In genomic region chr10:104231784-104232612, GRCh38 we compare ENCODE assay signal across 1 cellular context.
A peak's percentile ranks its signal among the peaks of the same experiment; 100 is the strongest.
TF ChIP-seq lines count a peak whose summit lies in the region.

Gene CFAP43, minus strand, starts transcription at chr10:104232364. Its CDS starts 118 bp downstream, at chr10:104232246.

TF ChIP-seq in HepG2, 621 proteins besides CTCF, POLR2A, EP300 and RAD21 (continued from another document and continues in another):
- TF ChIP-seq, protein P1, sequence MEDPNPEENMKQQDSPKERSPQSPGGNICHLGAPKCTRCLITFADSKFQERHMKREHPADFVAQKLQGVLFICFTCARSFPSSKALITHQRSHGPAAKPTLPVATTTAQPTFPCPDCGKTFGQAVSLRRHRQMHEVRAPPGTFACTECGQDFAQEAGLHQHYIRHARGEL (CRISPR knock-in tag; IDR thresholded peaks at IDR 0.05): no peak
- TF ChIP-seq E2F2 (CRISPR knock-in tag; IDR thresholded peaks at IDR 0.05; ENCODE audit: borderline replicate concordance) (peak; percentile 24; the same call in 1 of the 2 replicates), TRIM24 (CRISPR knock-in tag; IDR thresholded peaks at IDR 0.05) (no peak), ZNF121 (CRISPR knock-in tag; IDR thresholded peaks at IDR 0.05) (no peak), ONECUT2 (CRISPR knock-in tag; IDR thresholded peaks at IDR 0.05) (no peak), CCDC6 (CRISPR knock-in tag; IDR thresholded peaks at IDR 0.05) (0 out of 2 replicates have a peak, but pooled peaks have one; percentile 4), NFRKB (IDR thresholded peaks at IDR 0.05) (no peak), NAIF1 (CRISPR knock-in tag; IDR thresholded peaks at IDR 0.05; ENCODE audit: borderline replicate concordance) (no peak), U2AF1 (optimal IDR thresholded peaks at IDR 0.05; ENCODE audit: low read depth, low read length) (no peak), ZFP82 (CRISPR knock-in tag; IDR thresholded peaks at IDR 0.05; ENCODE audit: borderline replicate concordance) (peak; percentile 52; the same call in 1 of the 2 replicates), NCOA2 (CRISPR knock-in tag; IDR thresholded peaks at IDR 0.05) (0 out of 2 replicates have a peak, but pooled peaks have one; percentile 15), ZNF800 (CRISPR knock-in tag; IDR thresholded peaks at IDR 0.05) (no peak), AHR (CRISPR knock-in tag; IDR thresholded peaks at IDR 0.05) (peak; percentile 69; the same call in 1 of the 2 replicates), ZNF562 (CRISPR knock-in tag; IDR thresholded peaks at IDR 0.05; ENCODE audit: borderline replicate concordance) (no peak), PHF5A (CRISPR knock-in tag; IDR thresholded peaks at IDR 0.05; ENCODE audit: low read depth, unreplicated experiment) (no peak), ZFP36 (IDR thresholded peaks at IDR 0.05; ENCODE audit: borderline replicate concordance, low read depth, low read length, partially characterized antibody) (no peak), ZNF235 (CRISPR knock-in tag; IDR thresholded peaks at IDR 0.05; ENCODE audit: borderline replicate concordance) (peak; percentile 76; the same call in 1 of the 2 replicates), MAZ (IDR thresholded peaks at IDR 0.05; ENCODE audit: borderline replicate concordance, low read depth, low read length) (no peak), MAZ (CRISPR knock-in tag; IDR thresholded peaks at IDR 0.05; ENCODE audit: low read depth) (peak; percentile 83), ZBTB20 (CRISPR knock-in tag; IDR thresholded peaks at IDR 0.05; ENCODE audit: borderline replicate concordance, low read depth) (no peak), PAF1 (CRISPR knock-in tag; IDR thresholded peaks at IDR 0.05) (no peak), TBP (CRISPR knock-in tag; IDR thresholded peaks at IDR 0.05) (no peak), ZNF546 (CRISPR knock-in tag; conservative IDR thresholded peaks at IDR 0.05) (no peak), NKX3-1 (CRISPR knock-in tag; IDR thresholded peaks at IDR 0.05) (no peak), SYNCRIP (IDR thresholded peaks at IDR 0.05; ENCODE audit: insufficient read depth, low read depth, low read length) (no peak), HOXA7 (CRISPR knock-in tag; IDR thresholded peaks at IDR 0.05) (no peak; the same call in 1 of the 2 replicates), USF2 (IDR thresholded peaks at IDR 0.05; ENCODE audit: low read depth, low read length) (no peak), USF2 (CRISPR knock-in tag; IDR thresholded peaks at IDR 0.05; ENCODE audit: borderline replicate concordance) (no peak; the same call in 1 of the 2 replicates), ZNF343 (CRISPR knock-in tag; IDR thresholded peaks at IDR 0.05) (peak; percentile 80; the same call in 1 of the 2 replicates), ZNF335 (CRISPR knock-in tag; IDR thresholded peaks at IDR 0.05) (peak; percentile 71; the same call in 1 of the 2 replicates)
- TF ChIP-seq, protein P2, sequence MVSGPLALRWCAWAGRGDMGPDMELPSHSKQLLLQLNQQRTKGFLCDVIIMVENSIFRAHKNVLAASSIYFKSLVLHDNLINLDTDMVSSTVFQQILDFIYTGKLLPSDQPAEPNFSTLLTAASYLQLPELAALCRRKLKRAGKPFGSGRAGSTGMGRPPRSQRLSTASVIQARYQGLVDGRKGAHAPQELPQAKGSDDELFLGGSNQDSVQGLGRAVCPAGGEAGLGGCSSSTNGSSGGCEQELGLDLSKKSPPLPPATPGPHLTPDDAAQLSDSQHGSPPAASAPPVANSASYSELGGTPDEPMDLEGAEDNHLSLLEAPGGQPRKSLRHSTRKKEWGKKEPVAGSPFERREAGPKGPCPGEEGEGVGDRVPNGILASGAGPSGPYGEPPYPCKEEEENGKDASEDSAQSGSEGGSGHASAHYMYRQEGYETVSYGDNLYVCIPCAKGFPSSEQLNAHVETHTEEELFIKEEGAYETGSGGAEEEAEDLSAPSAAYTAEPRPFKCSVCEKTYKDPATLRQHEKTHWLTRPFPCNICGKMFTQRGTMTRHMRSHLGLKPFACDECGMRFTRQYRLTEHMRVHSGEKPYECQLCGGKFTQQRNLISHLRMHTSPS (CRISPR knock-in tag; IDR thresholded peaks at IDR 0.05; ENCODE audit: low read depth): peak; percentile 48; the same call in 1 of the 2 replicates
- TF ChIP-seq, protein P3, sequence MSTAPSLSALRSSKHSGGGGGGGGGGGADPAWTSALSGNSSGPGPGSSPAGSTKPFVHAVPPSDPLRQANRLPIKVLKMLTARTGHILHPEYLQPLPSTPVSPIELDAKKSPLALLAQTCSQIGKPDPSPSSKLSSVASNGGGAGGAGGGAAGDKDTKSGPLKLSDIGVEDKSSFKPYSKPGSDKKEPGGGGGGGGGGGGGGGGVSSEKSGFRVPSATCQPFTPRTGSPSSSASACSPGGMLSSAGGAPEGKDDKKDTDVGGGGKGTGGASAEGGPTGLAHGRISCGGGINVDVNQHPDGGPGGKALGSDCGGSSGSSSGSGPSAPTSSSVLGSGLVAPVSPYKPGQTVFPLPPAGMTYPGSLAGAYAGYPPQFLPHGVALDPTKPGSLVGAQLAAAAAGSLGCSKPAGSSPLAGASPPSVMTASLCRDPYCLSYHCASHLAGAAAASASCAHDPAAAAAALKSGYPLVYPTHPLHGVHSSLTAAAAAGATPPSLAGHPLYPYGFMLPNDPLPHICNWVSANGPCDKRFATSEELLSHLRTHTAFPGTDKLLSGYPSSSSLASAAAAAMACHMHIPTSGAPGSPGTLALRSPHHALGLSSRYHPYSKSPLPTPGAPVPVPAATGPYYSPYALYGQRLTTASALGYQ (CRISPR knock-in tag; IDR thresholded peaks at IDR 0.05): no peak
- TF ChIP-seq, protein P4, sequence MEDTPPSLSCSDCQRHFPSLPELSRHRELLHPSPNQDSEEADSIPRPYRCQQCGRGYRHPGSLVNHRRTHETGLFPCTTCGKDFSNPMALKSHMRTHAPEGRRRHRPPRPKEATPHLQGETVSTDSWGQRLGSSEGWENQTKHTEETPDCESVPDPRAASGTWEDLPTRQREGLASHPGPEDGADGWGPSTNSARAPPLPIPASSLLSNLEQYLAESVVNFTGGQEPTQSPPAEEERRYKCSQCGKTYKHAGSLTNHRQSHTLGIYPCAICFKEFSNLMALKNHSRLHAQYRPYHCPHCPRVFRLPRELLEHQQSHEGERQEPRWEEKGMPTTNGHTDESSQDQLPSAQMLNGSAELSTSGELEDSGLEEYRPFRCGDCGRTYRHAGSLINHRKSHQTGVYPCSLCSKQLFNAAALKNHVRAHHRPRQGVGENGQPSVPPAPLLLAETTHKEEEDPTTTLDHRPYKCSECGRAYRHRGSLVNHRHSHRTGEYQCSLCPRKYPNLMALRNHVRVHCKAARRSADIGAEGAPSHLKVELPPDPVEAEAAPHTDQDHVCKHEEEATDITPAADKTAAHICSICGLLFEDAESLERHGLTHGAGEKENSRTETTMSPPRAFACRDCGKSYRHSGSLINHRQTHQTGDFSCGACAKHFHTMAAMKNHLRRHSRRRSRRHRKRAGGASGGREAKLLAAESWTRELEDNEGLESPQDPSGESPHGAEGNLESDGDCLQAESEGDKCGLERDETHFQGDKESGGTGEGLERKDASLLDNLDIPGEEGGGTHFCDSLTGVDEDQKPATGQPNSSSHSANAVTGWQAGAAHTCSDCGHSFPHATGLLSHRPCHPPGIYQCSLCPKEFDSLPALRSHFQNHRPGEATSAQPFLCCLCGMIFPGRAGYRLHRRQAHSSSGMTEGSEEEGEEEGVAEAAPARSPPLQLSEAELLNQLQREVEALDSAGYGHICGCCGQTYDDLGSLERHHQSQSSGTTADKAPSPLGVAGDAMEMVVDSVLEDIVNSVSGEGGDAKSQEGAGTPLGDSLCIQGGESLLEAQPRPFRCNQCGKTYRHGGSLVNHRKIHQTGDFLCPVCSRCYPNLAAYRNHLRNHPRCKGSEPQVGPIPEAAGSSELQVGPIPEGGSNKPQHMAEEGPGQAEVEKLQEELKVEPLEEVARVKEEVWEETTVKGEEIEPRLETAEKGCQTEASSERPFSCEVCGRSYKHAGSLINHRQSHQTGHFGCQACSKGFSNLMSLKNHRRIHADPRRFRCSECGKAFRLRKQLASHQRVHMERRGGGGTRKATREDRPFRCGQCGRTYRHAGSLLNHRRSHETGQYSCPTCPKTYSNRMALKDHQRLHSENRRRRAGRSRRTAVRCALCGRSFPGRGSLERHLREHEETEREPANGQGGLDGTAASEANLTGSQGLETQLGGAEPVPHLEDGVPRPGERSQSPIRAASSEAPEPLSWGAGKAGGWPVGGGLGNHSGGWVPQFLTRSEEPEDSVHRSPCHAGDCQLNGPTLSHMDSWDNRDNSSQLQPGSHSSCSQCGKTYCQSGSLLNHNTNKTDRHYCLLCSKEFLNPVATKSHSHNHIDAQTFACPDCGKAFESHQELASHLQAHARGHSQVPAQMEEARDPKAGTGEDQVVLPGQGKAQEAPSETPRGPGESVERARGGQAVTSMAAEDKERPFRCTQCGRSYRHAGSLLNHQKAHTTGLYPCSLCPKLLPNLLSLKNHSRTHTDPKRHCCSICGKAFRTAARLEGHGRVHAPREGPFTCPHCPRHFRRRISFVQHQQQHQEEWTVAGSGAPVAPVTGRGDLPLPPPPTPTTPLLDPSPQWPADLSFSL (CRISPR knock-in tag; IDR thresholded peaks at IDR 0.05): no peak
- TF ChIP-seq, protein P5, sequence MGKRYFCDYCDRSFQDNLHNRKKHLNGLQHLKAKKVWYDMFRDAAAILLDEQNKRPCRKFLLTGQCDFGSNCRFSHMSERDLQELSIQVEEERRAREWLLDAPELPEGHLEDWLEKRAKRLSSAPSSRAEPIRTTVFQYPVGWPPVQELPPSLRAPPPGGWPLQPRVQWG (CRISPR knock-in tag; IDR thresholded peaks at IDR 0.05; ENCODE audit: borderline replicate concordance, low read depth): no peak
- TF ChIP-seq, protein P6, sequence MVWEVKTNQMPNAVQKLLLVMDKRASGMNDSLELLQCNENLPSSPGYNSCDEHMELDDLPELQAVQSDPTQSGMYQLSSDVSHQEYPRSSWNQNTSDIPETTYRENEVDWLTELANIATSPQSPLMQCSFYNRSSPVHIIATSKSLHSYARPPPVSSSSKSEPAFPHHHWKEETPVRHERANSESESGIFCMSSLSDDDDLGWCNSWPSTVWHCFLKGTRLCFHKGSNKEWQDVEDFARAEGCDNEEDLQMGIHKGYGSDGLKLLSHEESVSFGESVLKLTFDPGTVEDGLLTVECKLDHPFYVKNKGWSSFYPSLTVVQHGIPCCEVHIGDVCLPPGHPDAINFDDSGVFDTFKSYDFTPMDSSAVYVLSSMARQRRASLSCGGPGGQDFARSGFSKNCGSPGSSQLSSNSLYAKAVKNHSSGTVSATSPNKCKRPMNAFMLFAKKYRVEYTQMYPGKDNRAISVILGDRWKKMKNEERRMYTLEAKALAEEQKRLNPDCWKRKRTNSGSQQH (CRISPR knock-in tag; IDR thresholded peaks at IDR 0.05; ENCODE audit: low read depth): no peak
- TF ChIP-seq, protein P7, sequence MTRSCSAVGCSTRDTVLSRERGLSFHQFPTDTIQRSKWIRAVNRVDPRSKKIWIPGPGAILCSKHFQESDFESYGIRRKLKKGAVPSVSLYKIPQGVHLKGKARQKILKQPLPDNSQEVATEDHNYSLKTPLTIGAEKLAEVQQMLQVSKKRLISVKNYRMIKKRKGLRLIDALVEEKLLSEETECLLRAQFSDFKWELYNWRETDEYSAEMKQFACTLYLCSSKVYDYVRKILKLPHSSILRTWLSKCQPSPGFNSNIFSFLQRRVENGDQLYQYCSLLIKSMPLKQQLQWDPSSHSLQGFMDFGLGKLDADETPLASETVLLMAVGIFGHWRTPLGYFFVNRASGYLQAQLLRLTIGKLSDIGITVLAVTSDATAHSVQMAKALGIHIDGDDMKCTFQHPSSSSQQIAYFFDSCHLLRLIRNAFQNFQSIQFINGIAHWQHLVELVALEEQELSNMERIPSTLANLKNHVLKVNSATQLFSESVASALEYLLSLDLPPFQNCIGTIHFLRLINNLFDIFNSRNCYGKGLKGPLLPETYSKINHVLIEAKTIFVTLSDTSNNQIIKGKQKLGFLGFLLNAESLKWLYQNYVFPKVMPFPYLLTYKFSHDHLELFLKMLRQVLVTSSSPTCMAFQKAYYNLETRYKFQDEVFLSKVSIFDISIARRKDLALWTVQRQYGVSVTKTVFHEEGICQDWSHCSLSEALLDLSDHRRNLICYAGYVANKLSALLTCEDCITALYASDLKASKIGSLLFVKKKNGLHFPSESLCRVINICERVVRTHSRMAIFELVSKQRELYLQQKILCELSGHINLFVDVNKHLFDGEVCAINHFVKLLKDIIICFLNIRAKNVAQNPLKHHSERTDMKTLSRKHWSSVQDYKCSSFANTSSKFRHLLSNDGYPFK (CRISPR knock-in tag; IDR thresholded peaks at IDR 0.05; ENCODE audit: borderline replicate concordance): peak; percentile 73; the same call in 1 of the 2 replicates
